In the genomic region with DNA sequence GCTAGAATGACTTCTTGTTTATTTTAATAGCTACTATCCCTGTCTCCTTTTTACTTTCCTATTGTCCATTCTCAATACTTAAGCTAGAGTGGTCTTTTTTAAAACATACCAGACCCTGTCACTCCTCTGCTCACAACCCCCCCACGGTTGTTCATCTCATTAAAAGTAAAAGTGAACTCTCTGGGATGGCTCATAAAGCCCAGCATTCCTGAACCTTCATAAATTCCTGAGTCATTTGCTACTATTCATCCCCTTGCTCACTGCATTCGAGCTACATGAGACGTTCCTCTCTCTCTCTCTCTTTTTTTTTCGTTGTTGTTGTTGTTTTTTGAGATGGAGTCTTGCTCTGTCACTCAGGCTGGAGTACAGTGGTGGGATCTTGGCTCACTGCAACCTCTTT, we compare ENCODE assay signal across 18 cellular contexts.
DNase-seq lines count a peak whose midpoint lies in the region; ATAC-seq and TF ChIP-seq lines count a peak whose summit lies in the region.
"Had no signal": no experiment of that assay in that cellular context is flagged by ENCODE, and none has a peak within 500 bp of the region (broad histone marks: within the 10 kb centered on the region; RNA-seq: fewer than 3 reads in every experiment).

No MANE protein-coding gene starts in this region.

- peaks cover 0 to 1% of the 10 kb centered on the region in 2 donors for H3K27me3 Mint-ChIP-seq in CD8-positive, alpha-beta memory T cell
- H3K27me3 Mint-ChIP-seq in stimulated activated naive B cell treated with anti-CD40 and anti-IgM and Interleukin-4, amounts not matched to agents 10 μg/mL and 1 μg/mL and 100 μg/mL, for 72 hours, result no peaks in the 10 kb centered on the region

- peak; percentile 21 for DNase-seq in AG04449 (ENCODE audit: low read depth, low spot score)
- DNase-seq in HS-27A (ENCODE audit: low read depth), result peak; percentile 36
- peak; percentile 28 for DNase-seq in astrocyte of the hippocampus (ENCODE audit: low read depth, low spot score)
- DNase-seq in islet precursor cell, result peak; percentile 60
- no peak for DNase-seq in right atrium auricular region (ENCODE audit: low spot score)
- no peak for DNase-seq in CD8-positive, alpha-beta memory T cell
- DNase-seq in stimulated activated naive B cell treated with anti-CD40 and anti-IgM and Interleukin-4, amounts not matched to agents 10 μg/mL and 1 μg/mL and 100 μg/mL, for 72 hours, result no peak
- no peak for DNase-seq in transverse colon
- DNase-seq: activated CD4-positive, alpha-beta T cell treated with anti-CD3 and anti-CD28 coated beads, Interleukin-2, amount 50 U/mL, for 4 hours; adrenal gland; Caco-2; colonic mucosa; GDM1; kidney; mucosa of descending colon; NCI-H1417 treated with DMSO at 0.1 percent for 48 hours; stimulated activated naive CD4-positive, alpha-beta T cell; upper lobe of right lung had no signal

- intact Hi-C loops in transverse colon (cut with DNase I; ENCODE audit: low total_unique reads), result no loop called here

- TF ChIP-seq EP300 in transverse colon (IDR thresholded peaks at IDR 0.05; ENCODE audit: low read depth), result no peak

- no peak overlapping the region for H3K4me3 ChIP-seq in AG04449 (ENCODE audit: low read depth, low read length)
- H3K4me3 ChIP-seq in right atrium auricular region, result no peak overlapping the region
- H3K4me3 ChIP-seq in CD8-positive, alpha-beta memory T cell (ENCODE audit: low read length), result no peak overlapping the region
- H3K4me3 ChIP-seq in transverse colon, result no peak overlapping the region
- H3K4me3 ChIP-seq: adrenal gland, colonic mucosa, mucosa of descending colon, upper lobe of right lung had no signal

- H3K9me3 ChIP-seq in right atrium auricular region, result no peaks in the 10 kb centered on the region
- no peaks in the 10 kb centered on the region for H3K9me3 ChIP-seq in CD8-positive, alpha-beta memory T cell (ENCODE audit: low read length)
- H3K9me3 ChIP-seq in transverse colon, result no peaks in the 10 kb centered on the region
- H3K9me3 ChIP-seq: adrenal gland, Caco-2, colonic mucosa, mucosa of descending colon, upper lobe of right lung had no signal

- CTCF ChIA-PET in AG04449 (lab: Yijun Ruan, JAX), result interaction anchor here (0.9 kb wide), 1 partner anchor 115 kb away, joined by 3 read pairs; no protein-coding TSS in a partner anchor
- CTCF ChIA-PET in CD8-positive, alpha-beta memory T cell (lab: Charles Lee), result no interaction called here

- ATAC-seq in stimulated activated naive B cell treated with anti-CD40 and anti-IgM and Interleukin-4, amounts not matched to agents 10 μg/mL and 1 μg/mL and 100 μg/mL, for 72 hours (replicated peaks), result no peak
- ATAC-seq: mucosa of descending colon, upper lobe of right lung had no signal

- no peaks in the 10 kb centered on the region for H3K36me3 Mint-ChIP-seq in CD8-positive, alpha-beta memory T cell
- no peaks in the 10 kb centered on the region for H3K36me3 Mint-ChIP-seq in stimulated activated naive B cell treated with anti-CD40 and anti-IgM and Interleukin-4, amounts not matched to agents 10 μg/mL and 1 μg/mL and 100 μg/mL, for 72 hours

- no peak overlapping the region for H3K4me3 Mint-ChIP-seq in CD8-positive, alpha-beta memory T cell
- no peak overlapping the region for H3K4me3 Mint-ChIP-seq in stimulated activated naive B cell treated with anti-CD40 and anti-IgM and Interleukin-4, amounts not matched to agents 10 μg/mL and 1 μg/mL and 100 μg/mL, for 72 hours

- TF ChIP-seq POLR2A in transverse colon (IDR thresholded peaks at IDR 0.05), result no peak

- POLR2A ChIA-PET in AG04449 (lab: Yijun Ruan, JAX), result no interaction called here
- POLR2A ChIA-PET in CD8-positive, alpha-beta memory T cell (lab: Charles Lee), result interaction anchor here (0.6 kb wide), 1 partner anchor 18 kb away, joined by 3 read pairs; no protein-coding TSS in a partner anchor

- H3K4me1 Mint-ChIP-seq in CD8-positive, alpha-beta memory T cell, result no peaks in the 10 kb centered on the region
- H3K4me1 Mint-ChIP-seq in stimulated activated naive B cell treated with anti-CD40 and anti-IgM and Interleukin-4, amounts not matched to agents 10 μg/mL and 1 μg/mL and 100 μg/mL, for 72 hours, result no peaks in the 10 kb centered on the region

- in situ Hi-C loops in transverse colon (cut with MboI; ENCODE audit: low pct_ligation_motif_present in 1 of 4, low pct_unique_long_range_greater_than_20kb in 1 of 4, low sequenced_read_pairs in 3 of 4), result no loop called here

- H3K27ac Mint-ChIP-seq in CD8-positive, alpha-beta memory T cell, result no peak overlapping the region
- no peak overlapping the region for H3K27ac Mint-ChIP-seq in stimulated activated naive B cell treated with anti-CD40 and anti-IgM and Interleukin-4, amounts not matched to agents 10 μg/mL and 1 μg/mL and 100 μg/mL, for 72 hours

- H3K4me1 ChIP-seq in right atrium auricular region (no peaks in the 10 kb centered on the region), transverse colon (no peaks in the 10 kb centered on the region)
- H3K4me1 ChIP-seq in CD8-positive, alpha-beta memory T cell (ENCODE audit: insufficient read depth, low read length), result no peaks in the 10 kb centered on the region
- H3K4me1 ChIP-seq: adrenal gland, Caco-2, colonic mucosa, upper lobe of right lung had no signal

- H3K27me3 ChIP-seq in right atrium auricular region, result no peaks in the 10 kb centered on the region
- no peaks in the 10 kb centered on the region for H3K27me3 ChIP-seq in CD8-positive, alpha-beta memory T cell (ENCODE audit: insufficient read depth, low read length, poor library complexity, severe bottlenecking)
- H3K27me3 ChIP-seq in transverse colon, result no peaks in the 10 kb centered on the region
- H3K27me3 ChIP-seq: adrenal gland, colonic mucosa, upper lobe of right lung had no signal

- H3K27ac ChIP-seq in right atrium auricular region (no peak overlapping the region), transverse colon (no peak overlapping the region)
- H3K27ac ChIP-seq in CD8-positive, alpha-beta memory T cell (ENCODE audit: low read depth, low read length), result no peak overlapping the region
- H3K27ac ChIP-seq: adrenal gland, colonic mucosa, upper lobe of right lung had no signal

- H3K9me3 Mint-ChIP-seq in CD8-positive, alpha-beta memory T cell, result no peaks in the 10 kb centered on the region
- no peaks in the 10 kb centered on the region for H3K9me3 Mint-ChIP-seq in stimulated activated naive B cell treated with anti-CD40 and anti-IgM and Interleukin-4, amounts not matched to agents 10 μg/mL and 1 μg/mL and 100 μg/mL, for 72 hours

- H3K36me3 ChIP-seq in right atrium auricular region, result no peaks in the 10 kb centered on the region
- H3K36me3 ChIP-seq in CD8-positive, alpha-beta memory T cell (ENCODE audit: insufficient read depth, low read length), result no peaks in the 10 kb centered on the region
- H3K36me3 ChIP-seq in transverse colon, result no peaks in the 10 kb centered on the region
- H3K36me3 ChIP-seq: adrenal gland, colonic mucosa, upper lobe of right lung had no signal

- TF ChIP-seq CTCF in AG04449 (IDR thresholded peaks at IDR 0.05; ENCODE audit: insufficient read depth, low read length, missing control alignments), result no peak
- no peak for TF ChIP-seq CTCF in right atrium auricular region (IDR thresholded peaks at IDR 0.05)
- no peak for TF ChIP-seq CTCF in transverse colon (IDR thresholded peaks at IDR 0.05)

- 39 to 42% methylated on average over 4 of the region's 4 CpGs for WGBS in transverse colon (ENCODE audit: low coverage in 1 of 2), 2 donors

Comparison
In these comparisons a context has a peak if more than half of its experiments do, and no peak if none do; other contexts are left out.
1. DNase-seq: peak in AG04449 (single experiment), HS-27A (single experiment), astrocyte of the hippocampus (single experiment) and islet precursor cell (single experiment); none in right atrium auricular region (single experiment), CD8-positive, alpha-beta memory T cell (0 of 5), stimulated activated naive B cell treated with anti-CD40 and anti-IgM and Interleukin-4, amounts not matched to agents 10 μg/mL and 1 μg/mL and 100 μg/mL, for 72 hours (single experiment) and transverse colon (single experiment).